8 cellular contexts compared by ENCODE assay signal in genomic region chr16:10694306-10694705, GRCh38. TPM values are rescaled to one million over a fixed set of nuclear protein-coding genes. Genes with fewer than 3 reads are reported as not detected.
"Had no signal": no experiment of that assay in that cellular context is flagged by ENCODE, and none has a peak within 500 bp of the region (broad histone marks: within the 10 kb centered on the region; RNA-seq: fewer than 3 reads in every experiment).

No MANE protein-coding gene starts in this region.

- FAIRE-seq: H1, H54, HTR-8/SVneo had no signal

- H2AFZ ChIP-seq: GM23338 had no signal

- ATAC-seq: GM23338 had no signal

- H3K4me2 ChIP-seq: GM23338 had no signal

- DNase-seq: H9, HCEC 1CT had no signal

- H3K4me3 ChIP-seq: GM23338 had no signal

RNA-seq across cellular contexts. Expression of gene TEKT5, which starts 0.4 kb away (rescaled TPM):
- total RNA-seq: H1, HT-29 had no signal
- polyA plus RNA-seq: GM23338, IgD-negative memory B cell had no signal
